1 cellular context compared by ENCODE assay signal in genomic region chr1:152034654-152035405, GRCh38.
TF ChIP-seq lines count a peak whose summit lies in the region.

No MANE protein-coding gene starts in this region.

TF ChIP-seq in K562, 482 proteins besides CTCF, POLR2A, EP300 and RAD21 (continued from another document and continues in another):
- TF ChIP-seq ZNF407 (IDR thresholded peaks at IDR 0.05; ENCODE audit: low read depth) (no peak), ZNF277 (CRISPR knock-in tag; IDR thresholded peaks at IDR 0.05; ENCODE audit: borderline replicate concordance) (no peak), CBX3 (IDR thresholded peaks at IDR 0.05; ENCODE audit: borderline replicate concordance in 1 of 2, low read length in 2 of 2) (no peak), SPI1 (IDR thresholded peaks at IDR 0.05; ENCODE audit: borderline replicate concordance, low read depth, low read length) (no peak), NCOA4 (IDR thresholded peaks at IDR 0.05; ENCODE audit: partially characterized antibody) (no peak), KAT2B (IDR thresholded peaks at IDR 0.05; ENCODE audit: low read depth, low read length) (no peak), THRAP3 (IDR thresholded peaks at IDR 0.05; ENCODE audit: borderline replicate concordance) (no peak), ZNF79 (CRISPR knock-in tag; IDR thresholded peaks at IDR 0.05; ENCODE audit: low read depth) (no peak), TOE1 (IDR thresholded peaks at IDR 0.05; ENCODE audit: borderline replicate concordance) (0 out of 2 replicates have a peak, but pooled peaks have one; percentile 46), TOE1 (CRISPR knock-in tag; IDR thresholded peaks at IDR 0.05; ENCODE audit: borderline replicate concordance, low read depth) (no peak), MXD1 (CRISPR knock-in tag; IDR thresholded peaks at IDR 0.05; ENCODE audit: borderline replicate concordance, poor library complexity, severe bottlenecking) (no peak), ZNF395 (CRISPR knock-in tag; IDR thresholded peaks at IDR 0.05) (no peak; the same call in 1 of the 2 replicates), SNIP1 (IDR thresholded peaks at IDR 0.05; ENCODE audit: low read depth) (no peak), MECOM (CRISPR knock-in tag; IDR thresholded peaks at IDR 0.05) (no peak), SMARCA5 (IDR thresholded peaks at IDR 0.05) (peak; percentile 56; the same call in 1 of the 2 replicates), MAX (CRISPR knock-in tag; IDR thresholded peaks at IDR 0.05) (no peak), PPARD (CRISPR knock-in tag; IDR thresholded peaks at IDR 0.05) (no peak), HMG20B (CRISPR knock-in tag; IDR thresholded peaks at IDR 0.05) (no peak), FOXP1 (CRISPR knock-in tag; IDR thresholded peaks at IDR 0.05) (no peak), ZNF589 (CRISPR knock-in tag; IDR thresholded peaks at IDR 0.05; ENCODE audit: low read depth) (peak; percentile 78), DPF2 (IDR thresholded peaks at IDR 0.05) (peak; percentile 83), EP400 (IDR thresholded peaks at IDR 0.05) (peak; percentile 82), ZNF124 (CRISPR knock-in tag; IDR thresholded peaks at IDR 0.05) (no peak), ZNF695 (CRISPR knock-in tag; IDR thresholded peaks at IDR 0.05) (no peak), ZNF696 (CRISPR knock-in tag; conservative IDR thresholded peaks at IDR 0.05) (no peak), PTBP1 (IDR thresholded peaks at IDR 0.05; ENCODE audit: low read depth, low read length) (no peak), GABPB1 (CRISPR knock-in tag; IDR thresholded peaks at IDR 0.05) (no peak), GMEB1 (CRISPR knock-in tag; IDR thresholded peaks at IDR 0.05) (no peak), MITF (IDR thresholded peaks at IDR 0.05) (peak; percentile 26; the same call in 1 of the 2 replicates), NCOR1 (IDR thresholded peaks at IDR 0.05) (peak; percentile 33; the same call in 1 of the 2 replicates), ZNF282 (CRISPR knock-in tag; IDR thresholded peaks at IDR 0.05) (no peak), ZNF76 (CRISPR knock-in tag; IDR thresholded peaks at IDR 0.05; ENCODE audit: borderline replicate concordance) (no peak), ZFP30 (CRISPR knock-in tag; IDR thresholded peaks at IDR 0.05; ENCODE audit: borderline replicate concordance) (no peak), PCBP1 (IDR thresholded peaks at IDR 0.05; ENCODE audit: low read depth, low read length, poor library complexity, severe bottlenecking) (no peak), TCF7L2 (IDR thresholded peaks at IDR 0.05; ENCODE audit: low read depth, low read length) (no peak), GTF3C2 (IDR thresholded peaks at IDR 0.05; ENCODE audit: borderline replicate concordance, extremely low read depth, insufficient read length) (no peak), HOXB6 (CRISPR knock-in tag; IDR thresholded peaks at IDR 0.05; ENCODE audit: borderline replicate concordance) (no peak), CXXC5 (CRISPR knock-in tag; IDR thresholded peaks at IDR 0.05) (peak; percentile 88), RBM39 (optimal IDR thresholded peaks at IDR 0.05; ENCODE audit: low read depth, low read length) (no peak), CGGBP1 (CRISPR knock-in tag; IDR thresholded peaks at IDR 0.05) (no peak), ZFPM2 (CRISPR knock-in tag; IDR thresholded peaks at IDR 0.05) (no peak), HDAC3 (IDR thresholded peaks at IDR 0.05; ENCODE audit: borderline replicate concordance, partially characterized antibody) (no peak), NRF1 (conservative IDR thresholded peaks at IDR 0.05 in 1 of 2, IDR thresholded peaks at IDR 0.05 in 1 of 2) (no peak)
